19 cellular contexts compared by ENCODE assay signal in the genomic region with DNA sequence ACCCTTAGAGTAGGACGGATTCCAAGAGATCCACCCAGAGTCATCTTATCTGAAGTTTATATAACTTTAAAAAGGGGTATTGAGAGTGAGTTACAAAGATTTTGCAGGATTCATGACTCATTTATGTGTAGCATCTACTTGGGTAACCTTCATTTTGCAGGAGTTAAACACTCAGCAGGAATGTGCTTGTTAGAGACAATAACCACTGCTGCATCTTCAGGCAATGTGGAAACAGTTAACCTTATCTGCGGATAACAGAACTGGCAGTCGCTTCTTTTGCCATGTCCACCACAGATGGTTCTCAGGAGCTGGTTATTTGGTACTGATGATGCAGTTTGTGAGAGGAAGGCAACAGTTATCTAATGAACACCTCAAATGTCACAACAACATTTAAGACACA.
DNase-seq lines count a peak whose midpoint lies in the region; ATAC-seq and TF ChIP-seq lines count a peak whose summit lies in the region.
"Had no signal": no experiment of that assay in that cellular context is flagged by ENCODE, and none has a peak within 500 bp of the region (broad histone marks: within the 10 kb centered on the region; RNA-seq: fewer than 3 reads in every experiment).

No MANE protein-coding gene starts in this region.

- TF ChIP-seq CTCF in brain microvascular endothelial cell (IDR thresholded peaks at IDR 0.05; ENCODE audit: low read depth, low read length, missing control alignments) (no peak), heart right ventricle (IDR thresholded peaks at IDR 0.05) (no peak)

- intact Hi-C loops in heart right ventricle (cut with DNase I) = no loop called here

- no peak for ATAC-seq in heart right ventricle
- ATAC-seq in HG03378 (IDR thresholded peaks at IDR 0.05; ENCODE audit: unreplicated experiment) = no peak
- ATAC-seq: left lung had no signal

- in situ Hi-C loops in brain microvascular endothelial cell (cut with HindIII; ENCODE audit: low pct_ligation_motif_present, low sequenced_read_pairs) = no loop called here

- 73 to 84% methylated on average over 3 of the region's 3 CpGs for WGBS in heart right ventricle, 2 donors

- H3K27ac ChIP-seq in brain microvascular endothelial cell = no peak overlapping the region
- H3K27ac ChIP-seq in heart right ventricle = no peak overlapping the region
- H3K27ac ChIP-seq: left lung, upper lobe of left lung, VCaP had no signal

- H3K27me3 ChIP-seq in brain microvascular endothelial cell (replicated peaks) (no peaks in the 10 kb centered on the region), heart right ventricle (no peaks in the 10 kb centered on the region)
- H3K27me3 ChIP-seq: left lung, upper lobe of left lung had no signal

- DNase-seq in EL (peak; percentile 71), M059J (ENCODE audit: low read depth) (peak; percentile 40), brain microvascular endothelial cell (peak; percentile 29), iris pigment epithelial cell (ENCODE audit: low read depth) (peak; percentile 81), NCI-H2196 treated with DMSO at 0.1 percent for 48 hours (lab: John Stamatoyannopoulos, UW; ENCODE audit: unreplicated experiment) (no peak), heart right ventricle (no peak), midbrain (lab: John Stamatoyannopoulos, UW) (no peak)
- DNase-seq: activated CD4-positive, alpha-beta T cell treated with anti-CD3 and anti-CD28 coated beads, Interleukin-2, amount 50 U/mL, for 1 hour; activated gamma-delta T cell treated with Interleukin-2 at 50 U/mL for 16 hours; COR-L47; left lung; NCI-H1694; NCI-H2227 treated with DMSO at 0.1 percent for 48 hours; NCI-H774; SHP77 treated with DMSO at 0.1 percent for 48 hours; stimulated activated CD4-positive, alpha-beta T cell treated with anti-CD3 and anti-CD28 coated beads, Interleukin-12 subunit alpha, Interleukin-12 subunit beta, amount 100 ng/mL, for 4 hours; upper lobe of left lung had no signal

- no peaks in the 10 kb centered on the region for H3K4me1 ChIP-seq in heart right ventricle
- H3K4me1 ChIP-seq: left lung, upper lobe of left lung had no signal

- no peaks in the 10 kb centered on the region for H3K36me3 ChIP-seq in brain microvascular endothelial cell (replicated peaks)
- H3K36me3 ChIP-seq in heart right ventricle = no peaks in the 10 kb centered on the region
- H3K36me3 ChIP-seq: left lung, upper lobe of left lung had no signal

- H3K9me3 ChIP-seq in heart right ventricle = no peaks in the 10 kb centered on the region
- H3K9me3 ChIP-seq: left lung, upper lobe of left lung had no signal

- H3K4me3 ChIP-seq in brain microvascular endothelial cell (ENCODE audit: low read depth, low read length) (no peak overlapping the region), heart right ventricle (no peak overlapping the region)
- H3K4me3 ChIP-seq: left lung, upper lobe of left lung had no signal

Comparison
In these comparisons a context has a peak if more than half of its experiments do, and no peak if none do; other contexts are left out.
1. DNase-seq: peak in EL (single experiment), M059J (single experiment), brain microvascular endothelial cell (single experiment) and iris pigment epithelial cell (single experiment); none in NCI-H2196 treated with DMSO at 0.1 percent for 48 hours (single experiment), heart right ventricle (0 of 2) and midbrain (single experiment).